13 cellular contexts compared by ENCODE assay signal in the genomic region with DNA sequence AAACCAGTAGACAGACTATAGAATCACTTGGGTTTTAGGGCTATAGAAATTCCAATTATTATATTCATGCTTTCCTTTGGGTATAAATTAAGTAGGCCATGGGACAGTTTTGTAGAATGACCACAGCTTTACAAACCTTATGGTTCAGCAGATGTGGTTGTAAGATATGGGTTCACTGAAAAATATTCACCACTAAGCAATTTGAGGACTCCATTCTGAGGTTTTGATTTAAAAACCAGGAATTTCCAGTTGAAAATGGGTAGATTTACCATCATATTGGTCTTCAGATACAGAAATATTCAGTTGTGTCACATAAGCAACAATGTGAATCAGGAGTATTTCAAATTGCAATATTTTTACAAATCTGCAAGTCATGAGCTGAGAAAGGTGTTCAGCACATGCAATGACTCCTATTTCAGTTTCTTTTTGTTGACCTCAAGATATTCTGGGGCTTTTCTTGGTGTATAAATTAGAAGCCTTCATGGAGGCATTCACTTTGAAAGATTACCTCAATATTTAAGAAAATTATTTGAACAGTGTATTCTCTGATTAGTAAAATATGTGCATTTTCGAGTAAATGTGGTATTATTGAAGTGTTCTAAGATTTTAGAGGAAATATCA.
"Had no signal": no experiment of that assay in that cellular context is flagged by ENCODE, and none has a peak within 500 bp of the region (broad histone marks: within the 10 kb centered on the region; RNA-seq: fewer than 3 reads in every experiment).

No MANE protein-coding gene starts in this region.

- H3K27me3 Mint-ChIP-seq: activated CD8-positive, alpha-beta T cell treated with anti-CD3 and anti-CD28 coated beads for 36 hours; activated naive CD8-positive, alpha-beta T cell treated with anti-CD3 and anti-CD28 coated beads, Interleukin-2, amount 50 U/mL, for 24 hours; naive thymus-derived CD8-positive, alpha-beta T cell had no signal

- H3K4me1 Mint-ChIP-seq: activated naive CD8-positive, alpha-beta T cell treated with anti-CD3 and anti-CD28 coated beads, Interleukin-2, amount 50 U/mL, for 24 hours; endodermal cell; naive thymus-derived CD8-positive, alpha-beta T cell had no signal

- H3K36me3 Mint-ChIP-seq: naive thymus-derived CD8-positive, alpha-beta T cell had no signal

- H3K27ac Mint-ChIP-seq: activated CD8-positive, alpha-beta T cell treated with anti-CD3 and anti-CD28 coated beads for 36 hours; activated naive CD8-positive, alpha-beta T cell treated with anti-CD3 and anti-CD28 coated beads, Interleukin-2, amount 50 U/mL, for 24 hours; endodermal cell; naive thymus-derived CD8-positive, alpha-beta T cell had no signal

- DNase-seq: activated CD4-positive, CD25-positive, alpha-beta regulatory T cell treated with anti-CD3 and anti-CD28 coated beads, Interleukin-2, amount 50 U/mL, for 72 hours; activated CD8-positive, alpha-beta memory T cell treated with anti-CD3 and anti-CD28 coated beads, Interleukin-2, amount 50 U/mL, for 4 hours; activated CD8-positive, alpha-beta T cell treated with anti-CD3 and anti-CD28 coated beads for 36 hours; activated naive CD4-positive, alpha-beta T cell; activated naive CD8-positive, alpha-beta T cell treated with anti-CD3 and anti-CD28 coated beads, Interleukin-2, amount 50 U/mL, for 24 hours; brain microvascular endothelial cell; cerebellar nuclear complex; endodermal cell; erythroblast; left colon; naive thymus-derived CD8-positive, alpha-beta T cell; posterior cingulate gyrus; small intestine had no signal

- H3K9me3 Mint-ChIP-seq: activated CD8-positive, alpha-beta T cell treated with anti-CD3 and anti-CD28 coated beads for 36 hours; activated naive CD8-positive, alpha-beta T cell treated with anti-CD3 and anti-CD28 coated beads, Interleukin-2, amount 50 U/mL, for 24 hours had no signal

- H3K4me3 Mint-ChIP-seq: activated CD8-positive, alpha-beta T cell treated with anti-CD3 and anti-CD28 coated beads for 36 hours; activated naive CD8-positive, alpha-beta T cell treated with anti-CD3 and anti-CD28 coated beads, Interleukin-2, amount 50 U/mL, for 24 hours; endodermal cell; naive thymus-derived CD8-positive, alpha-beta T cell had no signal
